Comparison of ENCODE assay signal across 17 cellular contexts in genomic region chr3:36364260-36364659, GRCh38. TPM values are rescaled to one million over a fixed set of nuclear protein-coding genes. Genes with fewer than 3 reads are reported as not detected.
DNase-seq lines count a peak whose midpoint lies in the region; ATAC-seq and TF ChIP-seq lines count a peak whose summit lies in the region.
"Had no signal": no experiment of that assay in that cellular context is flagged by ENCODE, and none has a peak within 500 bp of the region (broad histone marks: within the 10 kb centered on the region; RNA-seq: fewer than 3 reads in every experiment).

No MANE protein-coding gene starts in this region.

- ATAC-seq in GM21390 (IDR thresholded peaks at IDR 0.05; ENCODE audit: unreplicated experiment) (no peak), HG02571 (IDR thresholded peaks at IDR 0.05; ENCODE audit: unreplicated experiment) (no peak), left ventricle myocardium superior (no peak)
- ATAC-seq: GM12878, T-helper 17 cell had no signal

- TF ChIP-seq CTCF in BE2C (IDR thresholded peaks at IDR 0.05; ENCODE audit: low read depth, low read length): no peak

- no peak overlapping the region for H3K4me3 ChIP-seq in BE2C (ENCODE audit: low read depth, low read length)
- H3K4me3 ChIP-seq: GM12878, GM23248, SJCRH30 had no signal

- intact Hi-C loops in left ventricle myocardium superior (cut with micrococcal nuclease): no loop called here

- no peaks in the 10 kb centered on the region for H3K36me3 ChIP-seq in BE2C
- H3K36me3 ChIP-seq: SJCRH30 had no signal

- DNase-seq in BE2C (peak; percentile 53), DMS153 (lab: John Stamatoyannopoulos, UW) (peak; percentile 74), NCI-H187 treated with DMSO at 0.1 percent for 48 hours (lab: John Stamatoyannopoulos, UW) (peak; percentile 24), SK-N-DZ (ENCODE audit: low spot score) (peak; percentile 85), NCI-H510A (lab: John Stamatoyannopoulos, UW) (no peak), left ventricle myocardium superior (no peak)
- DNase-seq: GM23248, KBM-7, NCI-H1436 treated with DMSO at 0.1 percent for 48 hours, NCI-H2029 treated with DMSO at 0.1 percent for 48 hours, NCI-H446 treated with DMSO at 0.1 percent for 48 hours, NCI-H748 treated with DMSO at 0.1 percent for 48 hours, SJCRH30, T-helper 17 cell had no signal

- H3K9me3 ChIP-seq in BE2C: no peaks in the 10 kb centered on the region
- H3K9me3 ChIP-seq: SJCRH30 had no signal

- H3K4me1 ChIP-seq in BE2C: peaks cover 6% of the 10 kb centered on the region
- H3K4me1 ChIP-seq: SJCRH30 had no signal

- H3K27me3 ChIP-seq in BE2C: no peaks in the 10 kb centered on the region
- H3K27me3 ChIP-seq: SJCRH30 had no signal

RNA-seq across cellular contexts. Expression of gene STAC, which starts 16.0 kb away (rescaled TPM):
- polyA plus RNA-seq in BE2C (2012; ENCODE audit: insufficient read depth, insufficient read length, low read depth): 55.6 TPM
- 43.3 and 45.0 TPM in 2 replicates for polyA plus RNA-seq in SK-N-DZ (2014; cell fraction: cytosol; rRNA removed)
- 46.1 and 53.3 TPM in 2 replicates for polyA plus RNA-seq in SK-N-DZ (2014; cell fraction: nucleus; rRNA removed)
- total RNA-seq in left ventricle myocardium superior: 0.69 TPM
- total RNA-seq: GM12878, SJCRH30 had no signal

Comparison
In these comparisons a context has a peak if more than half of its experiments do, and no peak if none do; other contexts are left out.
1. DNase-seq: peak in BE2C (single experiment), DMS153 (single experiment), NCI-H187 treated with DMSO at 0.1 percent for 48 hours (single experiment) and SK-N-DZ (single experiment); none in NCI-H510A (single experiment) and left ventricle myocardium superior (single experiment).